16 cellular contexts compared by ENCODE assay signal in the genomic region with DNA sequence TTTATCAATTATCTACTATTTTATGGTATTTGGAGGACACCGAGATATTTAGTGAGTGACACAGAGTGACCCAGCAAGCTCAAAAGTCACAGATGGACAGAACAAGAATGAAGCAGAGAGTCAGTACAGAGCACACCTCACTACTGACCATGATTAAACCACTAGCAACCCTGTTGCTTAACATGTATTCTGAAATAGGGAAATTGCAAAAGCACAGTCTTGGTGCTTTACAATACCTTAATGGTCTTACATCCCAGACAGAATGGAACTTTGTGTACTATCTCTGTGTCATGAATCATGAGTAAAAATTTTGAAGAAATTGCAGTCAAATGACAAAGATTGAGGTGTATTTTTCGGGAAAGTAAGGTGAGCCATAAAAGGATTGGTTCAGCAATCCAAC. TPM values are rescaled to one million over a fixed set of nuclear protein-coding genes. Genes with fewer than 3 reads are reported as not detected.
A peak's percentile ranks its signal among the peaks of the same experiment; 100 is the strongest.
DNase-seq lines count a peak whose midpoint lies in the region; ATAC-seq and TF ChIP-seq lines count a peak whose summit lies in the region.
"Had no signal": no experiment of that assay in that cellular context is flagged by ENCODE, and none has a peak within 500 bp of the region (broad histone marks: within the 10 kb centered on the region; RNA-seq: fewer than 3 reads in every experiment).

No MANE protein-coding gene starts in this region.

- H3K36me3 Mint-ChIP-seq in CD14-positive monocyte = peaks cover 5% of the 10 kb centered on the region in 2 donors
- no peaks in the 10 kb centered on the region for H3K36me3 Mint-ChIP-seq in WTC11

- intact Hi-C loops in CD14-positive monocyte (cut with micrococcal nuclease) = loop anchor here (5.0 to 10.0 kb wide), 4 partner anchors 46 to 676 kb away; no protein-coding TSS in a partner anchor

- WGBS in gastroesophageal sphincter (ENCODE audit: low coverage in 1 of 2), 2 donors = 75 to 83% methylated on average over 2 of the region's 2 CpGs

- ATAC-seq in WTC11 = no peak
- ATAC-seq in gastroesophageal sphincter = peak; percentile 77
- no peak for ATAC-seq in HG03159 (IDR thresholded peaks at IDR 0.05; ENCODE audit: unreplicated experiment)
- ATAC-seq in GM19467 (IDR thresholded peaks at IDR 0.05; ENCODE audit: unreplicated experiment) = no peak
- no peak for ATAC-seq in GM21360 (IDR thresholded peaks at IDR 0.05; ENCODE audit: unreplicated experiment)
- no peak for ATAC-seq in HG03460 (IDR thresholded peaks at IDR 0.05; ENCODE audit: unreplicated experiment)

- peak overlapping the region in 1 of 2 donors; percentile 40 for H3K4me3 Mint-ChIP-seq in CD14-positive monocyte
- H3K4me3 Mint-ChIP-seq in WTC11 = no peak overlapping the region

- H3K9me3 Mint-ChIP-seq in CD14-positive monocyte = no peaks in the 10 kb centered on the region
- H3K9me3 Mint-ChIP-seq in WTC11 = peaks cover 4% of the 10 kb centered on the region; the same call in 1 of the 2 replicates

- no peaks in the 10 kb centered on the region for H3K9me3 ChIP-seq in gastroesophageal sphincter

- no peak overlapping the region for H3K4me3 ChIP-seq in HL-60 (replicated peaks; ENCODE audit: insufficient read depth, low read length)
- H3K4me3 ChIP-seq in gastroesophageal sphincter = no peak overlapping the region
- H3K4me3 ChIP-seq: SK-N-MC had no signal

- no peak for TF ChIP-seq EP300 in gastroesophageal sphincter (IDR thresholded peaks at IDR 0.05)

- no peaks in the 10 kb centered on the region for H3K4me1 ChIP-seq in gastroesophageal sphincter

- POLR2A ChIA-PET in WTC11 (lab: Charles Lee) = no interaction called here

- H3K27ac ChIP-seq in HL-60 (replicated peaks) = peak overlapping the region; percentile 68
- H3K27ac ChIP-seq in gastroesophageal sphincter = no peak overlapping the region
- H3K27ac ChIP-seq: SK-N-MC had no signal

- no peaks in the 10 kb centered on the region for H3K36me3 ChIP-seq in gastroesophageal sphincter

- CTCF ChIA-PET in WTC11 (lab: Charles Lee) = no interaction called here

- H3K27me3 Mint-ChIP-seq in CD14-positive monocyte (ENCODE audit: low read depth in 3 of 3) (no peaks in the 10 kb centered on the region), WTC11 (ENCODE audit: low read depth) (no peaks in the 10 kb centered on the region)

- no peaks in the 10 kb centered on the region for H3K27me3 ChIP-seq in HL-60 (ENCODE audit: insufficient read depth, poor library complexity, severe bottlenecking)
- no peaks in the 10 kb centered on the region for H3K27me3 ChIP-seq in gastroesophageal sphincter

- peak overlapping the region; percentile 77 to 96 (median 92) for H3K27ac Mint-ChIP-seq in CD14-positive monocyte
- H3K27ac Mint-ChIP-seq in WTC11 = 0 out of 2 replicates have a peak overlapping the region, but pooled peaks have one; percentile 25

- DNase-seq in CD14-positive monocyte (ENCODE audit: low spot score) = no peak
- DNase-seq in HL-60 (ENCODE audit: low read depth in 1 of 2, low spot score in 1 of 2) = peak in 1 of 2 experiments; percentile 80
- no peak for DNase-seq in WTC11 (ENCODE audit: low spot score)
- DNase-seq: activated CD4-positive, alpha-beta T cell treated with anti-CD3 and anti-CD28 coated beads for 4 hours; amygdala; head of caudate nucleus; NCI-H1105 treated with DMSO at 0.1 percent for 48 hours; NCI-H510A treated with DMSO at 0.1 percent for 48 hours; stimulated activated CD4-positive, alpha-beta T cell treated with anti-CD3 and anti-CD28 coated beads, Interleukin-1b, Interleukin-23, amount 100 ng/mL, for 48 hours had no signal

- H3K4me1 Mint-ChIP-seq in CD14-positive monocyte = peaks cover 42% of the 10 kb centered on the region
- peaks cover 7% of the 10 kb centered on the region for H3K4me1 Mint-ChIP-seq in WTC11

- no peak for TF ChIP-seq CTCF in CD14-positive monocyte (IDR thresholded peaks at IDR 0.05)
- no peak for TF ChIP-seq CTCF in HL-60 (IDR thresholded peaks at IDR 0.05; ENCODE audit: insufficient read depth, low read length)
- no peak for TF ChIP-seq CTCF in WTC11 (IDR thresholded peaks at IDR 0.05)
- no peak for TF ChIP-seq CTCF in gastroesophageal sphincter (IDR thresholded peaks at IDR 0.05)

- TF ChIP-seq POLR2A in gastroesophageal sphincter (IDR thresholded peaks at IDR 0.05) = no peak

TF ChIP-seq in WTC11, 78 proteins besides CTCF, POLR2A, EP300 and RAD21:
- TF ChIP-seq ZBTB43 (CRISPR knock-in tag; IDR thresholded peaks at IDR 0.05) (no peak), ZNF396 (CRISPR knock-in tag; IDR thresholded peaks at IDR 0.05; ENCODE audit: borderline replicate concordance) (no peak), ELF4 (CRISPR knock-in tag; IDR thresholded peaks at IDR 0.05; ENCODE audit: low read depth) (no peak), SOX15 (CRISPR knock-in tag; IDR thresholded peaks at IDR 0.05) (no peak)

RNA-seq across cellular contexts. Expression of gene SAMSN1, which starts 2.6 kb away (rescaled TPM):
- polyA plus RNA-seq in CD14-positive monocyte = 10 to 100 TPM; 31.0 to 38.6 TPM
- total RNA-seq in WTC11 (2021) (1.0 to 1.3 TPM (median 1.2 TPM) in 3 replicates), gastroesophageal sphincter (10 to 100 TPM in 1 of 4 donors, 1 to 10 TPM in 3; 1.0 to 13.5 (median 4.2) TPM)
- total RNA-seq: osteocyte had no signal
